ENCODE assay signal across 1 cellular context in genomic region chr17:42798383-42799380, GRCh38.
TF ChIP-seq lines count a peak whose summit lies in the region.

TSS of gene CNTD1 (plus strand) at chr17:42798861. CDS start at chr17:42799068, 207 bp downstream.
A gene with protein sequence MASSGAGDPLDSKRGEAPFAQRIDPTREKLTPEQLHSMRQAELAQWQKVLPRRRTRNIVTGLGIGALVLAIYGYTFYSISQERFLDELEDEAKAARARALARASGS (minus strand): TSS chr17:42798704. CDS start chr17:42798681, 23 bp downstream.

TF ChIP-seq in HEK293, 187 proteins besides CTCF, POLR2A, EP300 and RAD21 (continued from another document and continues in another):
- TF ChIP-seq ZNF398 (tag by site-specific recombination; IDR thresholded peaks at IDR 0.05) (peak; percentile 43; the same call in 1 of the 2 replicates), GLI4 (tag by site-specific recombination; IDR thresholded peaks at IDR 0.05) (no peak; the same call in 1 of the 2 replicates), PRDM1 (tag by site-specific recombination; IDR thresholded peaks at IDR 0.05) (no peak), ZNF223 (tag by site-specific recombination; IDR thresholded peaks at IDR 0.05) (no peak), ZNF555 (tag by site-specific recombination; conservative IDR thresholded peaks at IDR 0.05) (no peak), ZNF146 (tag by site-specific recombination; IDR thresholded peaks at IDR 0.05) (no peak), ZNF433 (tag by site-specific recombination; IDR thresholded peaks at IDR 0.05; ENCODE audit: low read depth) (no peak), ZNF473 (tag by site-specific recombination; IDR thresholded peaks at IDR 0.05) (no peak), GLIS1 (tag by site-specific recombination; IDR thresholded peaks at IDR 0.05) (peak; percentile 66), ZNF280C (tag by site-specific recombination; IDR thresholded peaks at IDR 0.05) (no peak), ZNF544 (tag by site-specific recombination; IDR thresholded peaks at IDR 0.05) (no peak), ZNF596 (tag by site-specific recombination; IDR thresholded peaks at IDR 0.05) (no peak), HOXA7 (CRISPR knock-in tag; IDR thresholded peaks at IDR 0.05; ENCODE audit: borderline replicate concordance) (no peak), ZBTB21 (tag by site-specific recombination; IDR thresholded peaks at IDR 0.05) (no peak), ZNF140 (tag by site-specific recombination; IDR thresholded peaks at IDR 0.05) (no peak), ZNF548 (tag by site-specific recombination; IDR thresholded peaks at IDR 0.05) (no peak), ZNF660 (tag by site-specific recombination; IDR thresholded peaks at IDR 0.05) (peak; percentile 73; the same call in 1 of the 2 replicates), SP7 (tag by site-specific recombination; IDR thresholded peaks at IDR 0.05) (peak; percentile 69; the same call in 1 of the 2 replicates), ZBTB1 (tag by site-specific recombination; IDR thresholded peaks at IDR 0.05) (no peak), ZNF155 (tag by site-specific recombination; IDR thresholded peaks at IDR 0.05) (no peak), BCL11A (tag by site-specific recombination; IDR thresholded peaks at IDR 0.05; ENCODE audit: low read depth) (no peak), ZNF501 (tag by site-specific recombination; IDR thresholded peaks at IDR 0.05) (peak; percentile 82), ZNF510 (tag by site-specific recombination; IDR thresholded peaks at IDR 0.05; ENCODE audit: insufficient replicate concordance) (no peak), PRDM10 (tag by site-specific recombination; IDR thresholded peaks at IDR 0.05) (peak; percentile 69; the same call in 1 of the 2 replicates), SALL2 (tag by site-specific recombination; IDR thresholded peaks at IDR 0.05; ENCODE audit: borderline replicate concordance) (no peak), ZNF335 (tag by site-specific recombination; conservative IDR thresholded peaks at IDR 0.05) (peak; percentile 98), ZNF747 (tag by site-specific recombination; IDR thresholded peaks at IDR 0.05) (no peak), KLF1 (tag by site-specific recombination; IDR thresholded peaks at IDR 0.05) (no peak), PRDM4 (tag by site-specific recombination; IDR thresholded peaks at IDR 0.05) (peak; percentile 34; the same call in 1 of the 2 replicates), RBAK (tag by site-specific recombination; IDR thresholded peaks at IDR 0.05) (0 out of 2 replicates have a peak, but pooled peaks have one; percentile 34), ZNF701 (tag by site-specific recombination; IDR thresholded peaks at IDR 0.05) (no peak), ZNF560 (tag by site-specific recombination; IDR thresholded peaks at IDR 0.05; ENCODE audit: borderline replicate concordance) (no peak), ZSCAN16 (tag by site-specific recombination; IDR thresholded peaks at IDR 0.05) (no peak), ZNF624 (tag by site-specific recombination; IDR thresholded peaks at IDR 0.05) (no peak), ZNF521 (tag by site-specific recombination; IDR thresholded peaks at IDR 0.05) (no peak), ZNF175 (tag by site-specific recombination; IDR thresholded peaks at IDR 0.05) (no peak), SP3 (tag by site-specific recombination; IDR thresholded peaks at IDR 0.05) (peak; percentile 79), ZNF449 (tag by site-specific recombination; IDR thresholded peaks at IDR 0.05) (no peak), ZNF2 (tag by site-specific recombination; IDR thresholded peaks at IDR 0.05) (peak; percentile 85), ZNF354C (tag by site-specific recombination; IDR thresholded peaks at IDR 0.05; ENCODE audit: borderline replicate concordance, low read depth) (no peak), FEZF1 (tag by site-specific recombination; IDR thresholded peaks at IDR 0.05) (no peak)
- TF ChIP-seq, protein P1, sequence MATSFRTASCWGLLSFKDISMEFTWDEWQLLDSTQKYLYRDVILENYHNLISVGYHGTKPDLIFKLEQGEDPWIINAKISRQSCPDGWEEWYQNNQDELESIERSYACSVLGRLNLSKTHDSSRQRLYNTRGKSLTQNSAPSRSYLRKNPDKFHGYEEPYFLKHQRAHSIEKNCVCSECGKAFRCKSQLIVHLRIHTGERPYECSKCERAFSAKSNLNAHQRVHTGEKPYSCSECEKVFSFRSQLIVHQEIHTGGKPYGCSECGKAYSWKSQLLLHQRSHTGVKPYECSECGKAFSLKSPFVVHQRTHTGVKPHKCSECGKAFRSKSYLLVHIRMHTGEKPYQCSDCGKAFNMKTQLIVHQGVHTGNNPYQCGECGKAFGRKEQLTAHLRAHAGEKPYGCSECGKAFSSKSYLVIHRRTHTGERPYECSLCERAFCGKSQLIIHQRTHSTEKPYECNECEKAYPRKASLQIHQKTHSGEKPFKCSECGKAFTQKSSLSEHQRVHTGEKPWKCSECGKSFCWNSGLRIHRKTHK (tag by site-specific recombination; IDR thresholded peaks at IDR 0.05), result no peak; the same call in 1 of the 2 replicates
- TF ChIP-seq, protein P2, sequence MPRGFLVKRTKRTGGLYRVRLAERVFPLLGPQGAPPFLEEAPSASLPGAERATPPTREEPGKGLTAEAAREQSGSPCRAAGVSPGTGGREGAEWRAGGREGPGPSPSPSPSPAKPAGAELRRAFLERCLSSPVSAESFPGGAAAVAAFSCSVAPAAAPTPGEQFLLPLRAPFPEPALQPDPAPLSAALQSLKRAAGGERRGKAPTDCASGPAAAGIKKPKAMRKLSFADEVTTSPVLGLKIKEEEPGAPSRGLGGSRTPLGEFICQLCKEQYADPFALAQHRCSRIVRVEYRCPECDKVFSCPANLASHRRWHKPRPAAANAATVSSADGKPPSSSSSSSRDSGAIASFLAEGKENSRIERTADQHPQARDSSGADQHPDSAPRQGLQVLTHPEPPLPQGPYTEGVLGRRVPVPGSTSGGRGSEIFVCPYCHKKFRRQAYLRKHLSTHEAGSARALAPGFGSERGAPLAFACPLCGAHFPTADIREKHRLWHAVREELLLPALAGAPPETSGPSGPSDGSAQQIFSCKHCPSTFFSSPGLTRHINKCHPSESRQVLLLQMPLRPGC (tag by site-specific recombination; IDR thresholded peaks at IDR 0.05), result no peak
- TF ChIP-seq, protein P3, sequence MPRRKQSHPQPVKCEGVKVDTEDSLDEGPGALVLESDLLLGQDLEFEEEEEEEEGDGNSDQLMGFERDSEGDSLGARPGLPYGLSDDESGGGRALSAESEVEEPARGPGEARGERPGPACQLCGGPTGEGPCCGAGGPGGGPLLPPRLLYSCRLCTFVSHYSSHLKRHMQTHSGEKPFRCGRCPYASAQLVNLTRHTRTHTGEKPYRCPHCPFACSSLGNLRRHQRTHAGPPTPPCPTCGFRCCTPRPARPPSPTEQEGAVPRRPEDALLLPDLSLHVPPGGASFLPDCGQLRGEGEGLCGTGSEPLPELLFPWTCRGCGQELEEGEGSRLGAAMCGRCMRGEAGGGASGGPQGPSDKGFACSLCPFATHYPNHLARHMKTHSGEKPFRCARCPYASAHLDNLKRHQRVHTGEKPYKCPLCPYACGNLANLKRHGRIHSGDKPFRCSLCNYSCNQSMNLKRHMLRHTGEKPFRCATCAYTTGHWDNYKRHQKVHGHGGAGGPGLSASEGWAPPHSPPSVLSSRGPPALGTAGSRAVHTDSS (tag by site-specific recombination; IDR thresholded peaks at IDR 0.05), result no peak
